ENCODE assay signal across 8 cellular contexts in genomic region chr11:108853864-108854263, GRCh38.
DNase-seq lines count a peak whose midpoint lies in the region; ATAC-seq and TF ChIP-seq lines count a peak whose summit lies in the region.

No MANE protein-coding gene starts in this region.

- H3K27me3 ChIP-seq in Karpas-422 (ENCODE audit: low read length) = no peaks in the 10 kb centered on the region

- DNase-seq in EH (ENCODE audit: low read depth) (peak; percentile 22), Karpas-422 (peak; percentile 67), NCI-H524 treated with DMSO at 0.1 percent for 48 hours (lab: John Stamatoyannopoulos, UW) (no peak), omental fat pad (ENCODE audit: low spot score) (no peak), NCI-H2171 (lab: John Stamatoyannopoulos, UW) (no peak)

- peaks cover 70% of the 10 kb centered on the region for H3K79me2 ChIP-seq in Karpas-422 (ENCODE audit: low read length)

- TF ChIP-seq CTCF in omental fat pad (IDR thresholded peaks at IDR 0.05) = no peak

- H2AFZ ChIP-seq in Karpas-422 (ENCODE audit: low read length) = peak overlapping the region; percentile 3; the same call in 1 of the 2 replicates

- no peaks in the 10 kb centered on the region for H3K9me3 ChIP-seq in Karpas-422 (ENCODE audit: low read length)

- peaks cover 39% of the 10 kb centered on the region for H3K4me1 ChIP-seq in Karpas-422 (ENCODE audit: low read length)

- H3K36me3 ChIP-seq in Karpas-422 (ENCODE audit: insufficient read depth, low read length) = peaks cover 4% of the 10 kb centered on the region; the same call in 1 of the 2 replicates

- H3K27ac ChIP-seq in Karpas-422 (ENCODE audit: low read length) (peak overlapping the region; percentile 67), skin epidermis (peak overlapping the region in 12 of 21 experiments; percentile 18 to 76 (median 37))

- H3K9ac ChIP-seq in Karpas-422 (ENCODE audit: low read length) = peak overlapping the region; percentile 45

- ATAC-seq in GM21528 (IDR thresholded peaks at IDR 0.05; ENCODE audit: low FRiP score, unreplicated experiment) (peak; percentile 62), esophagus mucosa (peak; percentile 75), omental fat pad (ENCODE audit: low FRiP score) (no peak)

- no peaks in the 10 kb centered on the region for H4K20me1 ChIP-seq in Karpas-422 (ENCODE audit: insufficient read depth, low read depth, low read length)

- H3K4me2 ChIP-seq in Karpas-422 (ENCODE audit: low read depth, low read length, poor library complexity, severe bottlenecking) = peak overlapping the region; percentile 72

- H3K4me3 ChIP-seq in Karpas-422 (ENCODE audit: low read length) = peak overlapping the region; percentile 48
- H3K4me3 ChIP-seq in skin epidermis = peak overlapping the region in 1 of 7 experiments; percentile 13

- H3K9me2 ChIP-seq in Karpas-422 (replicated peaks; ENCODE audit: insufficient read depth, low read length) = no peaks in the 10 kb centered on the region

Comparison
In these comparisons a context has a peak if more than half of its experiments do, and no peak if none do; other contexts are left out.
1. DNase-seq: peak in EH (single experiment) and Karpas-422 (single experiment); none in NCI-H524 treated with DMSO at 0.1 percent for 48 hours (single experiment), omental fat pad (single experiment) and NCI-H2171 (single experiment).